In the genomic region with DNA sequence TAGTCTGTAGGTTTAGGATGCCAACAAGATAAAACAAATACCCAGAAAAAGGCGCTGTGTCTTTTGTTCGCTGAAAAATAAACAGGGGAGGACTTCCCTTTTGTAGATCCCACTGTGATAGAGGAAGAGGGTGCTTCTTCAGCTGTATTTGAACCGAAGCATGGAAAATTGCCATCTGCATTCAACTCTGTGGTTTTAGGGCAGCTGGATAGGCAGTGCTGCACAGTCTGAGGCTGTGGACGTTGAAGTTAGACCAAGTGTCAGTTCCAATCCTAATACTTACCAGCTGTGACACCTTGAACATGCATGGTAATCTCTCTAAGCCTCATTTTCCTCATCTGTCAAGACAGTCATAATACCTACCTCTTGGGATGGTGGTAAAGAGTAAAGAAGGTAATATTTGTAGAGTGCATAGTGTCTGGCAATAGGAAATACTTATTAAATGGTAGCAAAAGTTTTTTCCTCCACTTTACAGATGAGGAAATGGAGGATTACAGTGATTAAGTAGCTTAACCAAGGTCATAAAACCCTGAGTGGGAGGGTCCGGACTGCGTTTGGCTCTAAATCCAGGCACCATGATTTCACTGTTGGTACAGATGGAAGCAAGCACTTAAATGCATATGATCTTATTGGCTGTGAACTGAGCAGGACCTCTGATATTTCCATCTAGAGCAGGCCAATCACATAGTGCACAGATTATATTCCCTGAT, we compare ENCODE assay signal across 1 cellular context.
TF ChIP-seq lines count a peak whose summit lies in the region.

No MANE protein-coding gene starts in this region.

TF ChIP-seq in SK-N-SH treated with all-trans-retinoic acid at 6 μM for 48 hours, 23 proteins besides CTCF, POLR2A, EP300 and RAD21 (continued from another document):
- TF ChIP-seq, protein P1, sequence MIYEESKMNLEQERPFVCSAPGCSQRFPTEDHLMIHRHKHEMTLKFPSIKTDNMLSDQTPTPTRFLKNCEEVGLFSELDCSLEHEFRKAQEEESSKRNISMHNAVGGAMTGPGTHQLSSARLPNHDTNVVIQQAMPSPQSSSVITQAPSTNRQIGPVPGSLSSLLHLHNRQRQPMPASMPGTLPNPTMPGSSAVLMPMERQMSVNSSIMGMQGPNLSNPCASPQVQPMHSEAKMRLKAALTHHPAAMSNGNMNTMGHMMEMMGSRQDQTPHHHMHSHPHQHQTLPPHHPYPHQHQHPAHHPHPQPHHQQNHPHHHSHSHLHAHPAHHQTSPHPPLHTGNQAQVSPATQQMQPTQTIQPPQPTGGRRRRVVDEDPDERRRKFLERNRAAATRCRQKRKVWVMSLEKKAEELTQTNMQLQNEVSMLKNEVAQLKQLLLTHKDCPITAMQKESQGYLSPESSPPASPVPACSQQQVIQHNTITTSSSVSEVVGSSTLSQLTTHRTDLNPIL (CRISPR knock-in tag; IDR thresholded peaks at IDR 0.05; ENCODE audit: low read depth): no peak
